8 cellular contexts compared by ENCODE assay signal in the genomic region with DNA sequence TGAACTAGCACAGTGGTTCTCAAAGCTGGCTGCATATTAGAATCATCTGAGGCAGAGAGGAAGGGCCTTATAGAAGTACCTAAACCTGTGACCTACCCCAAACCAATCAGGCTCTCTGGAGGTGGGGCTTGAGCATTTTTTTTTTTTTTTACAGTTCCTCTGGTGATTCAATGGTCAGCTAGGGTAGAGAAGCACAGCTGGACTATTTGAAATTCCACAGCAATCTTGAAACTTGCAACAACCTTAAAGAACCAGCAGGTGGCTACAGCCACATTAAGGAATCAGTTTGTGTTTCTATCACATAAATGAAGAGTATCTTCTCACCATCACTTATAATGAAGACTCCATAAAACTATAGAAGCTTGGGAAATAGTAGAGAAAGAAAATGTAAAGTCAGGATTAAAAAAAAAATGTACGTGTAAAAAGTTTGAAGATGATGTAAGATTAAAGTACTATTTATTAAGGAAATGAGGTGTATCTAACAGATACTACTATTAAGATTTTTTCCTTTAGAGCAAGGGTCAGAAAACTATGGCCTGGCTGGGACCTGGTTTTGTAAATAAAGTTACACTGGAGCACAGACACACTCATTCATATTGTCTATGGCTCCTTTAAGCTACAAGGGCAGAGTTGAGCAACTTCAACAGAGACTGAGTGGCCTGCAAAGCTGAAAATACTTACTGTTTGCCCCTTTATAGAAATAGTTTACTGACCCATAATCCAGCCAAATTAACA. TPM values are rescaled to one million over a fixed set of nuclear protein-coding genes. Genes with fewer than 3 reads are reported as not detected.
DNase-seq lines count a peak whose midpoint lies in the region; ATAC-seq, FAIRE-seq and TF ChIP-seq lines count a peak whose summit lies in the region.

No MANE protein-coding gene starts in this region.

- H3K27me3 ChIP-seq in pancreas, result no peaks in the 10 kb centered on the region

- H3K4me3 ChIP-seq in fibroblast of mammary gland (ENCODE audit: control insufficient read depth, low read depth, low read length) (no peak overlapping the region), pancreas (no peak overlapping the region)

- no peaks in the 10 kb centered on the region for H3K9me3 ChIP-seq in pancreas

- CTCF ChIA-PET in RWPE1 (lab: Yijun Ruan, JAX), result interaction anchor here (0.6 to 0.9 kb wide), 10 partner anchors 13 to 584 kb away, joined by 3 to 16 read pairs (median 3); no protein-coding TSS in a partner anchor

- peaks cover 0 to 2% (median 0%) of the 10 kb centered on the region in 3 donors for H3K4me1 ChIP-seq in pancreas

- ATAC-seq in Right ventricle myocardium superior (ENCODE audit: poor library complexity) (peak; percentile 20), HG03354 (IDR thresholded peaks at IDR 0.05; ENCODE audit: poor library complexity, severe bottlenecking, unreplicated experiment) (peak; percentile 49), pancreas (peak in 3 of 4 donors; percentile 13 to 33 (median 23)), HG03097 (IDR thresholded peaks at IDR 0.05; ENCODE audit: low FRiP score, unreplicated experiment) (no peak)

- H3K27ac ChIP-seq in RWPE1 (no peak overlapping the region), pancreas (no peak overlapping the region)

- POLR2A ChIA-PET in RWPE1 (lab: Yijun Ruan, JAX; ENCODE audit: low non-redundant PET), result no interaction called here

- WGBS in pancreas, 2 donors, result 3 to 6% methylated on average over 1 of the region's 1 CpG

- H3K36me3 ChIP-seq in pancreas, result no peaks in the 10 kb centered on the region

- TF ChIP-seq CTCF in RWPE1 (conservative IDR thresholded peaks at IDR 0.05; ENCODE audit: low read depth), result peak; percentile 75
- peak; percentile 78 for TF ChIP-seq CTCF in fibroblast of mammary gland (conservative IDR thresholded peaks at IDR 0.05; ENCODE audit: control insufficient read depth, insufficient read depth, low read depth, low read length)
- TF ChIP-seq CTCF in pancreas (IDR thresholded peaks at IDR 0.05), result peak in 3 of 4 donors; percentile 30 to 49 (median 43)

- intact Hi-C loops in Right ventricle myocardium superior (cut with DNase I) (no loop called here), cardiac septum (cut with DNase I) (no loop called here), pancreas (cut with DNase I) (no loop called here)

- DNase-seq in Right ventricle myocardium superior, result no peak
- DNase-seq in cardiac septum (ENCODE audit: low spot score), result no peak
- peak; percentile 64 for DNase-seq in RWPE1 (ENCODE audit: low spot score)
- DNase-seq in fibroblast of mammary gland (ENCODE audit: low read depth), result peak; percentile 91
- DNase-seq in pancreas, result peak in 1 of 6 donors; percentile 13
- no peak for DNase-seq in NCI-H2107 treated with DMSO at 0.1 percent for 48 hours (lab: John Stamatoyannopoulos, UW; ENCODE audit: unreplicated experiment)

- peak; percentile 88 for FAIRE-seq in pancreas (lab: Jason Lieb, UNC)

RNA-seq across cellular contexts. Expression of a gene that starts 3.8 kb away (rescaled TPM):
- total RNA-seq in Right ventricle myocardium superior (not detected), cardiac septum (0.03 TPM), pancreas (under 1 TPM in 5 of 6 donors, not detected in 1; 0.04 to 0.31 (median 0.14) TPM)
- under 1 TPM; 0.16 to 0.19 TPM for polyA plus RNA-seq in pancreas

Comparison
In these comparisons a context has a peak if more than half of its experiments do, and no peak if none do; other contexts are left out.
1. DNase-seq: peak in RWPE1 (single experiment) and fibroblast of mammary gland (single experiment); none in Right ventricle myocardium superior (single experiment), cardiac septum (single experiment) and NCI-H2107 treated with DMSO at 0.1 percent for 48 hours (single experiment).
2. Peak in every context shown above with its lines, with median percentiles within 50 percentile points of each other: CTCF ChIP-seq.